In genomic region chr9:136331556-136332481, GRCh38 we compare ENCODE assay signal across 23 cellular contexts. TPM values are rescaled to one million over a fixed set of nuclear protein-coding genes. Genes with fewer than 3 reads are reported as not detected.
"Had no signal": no experiment of that assay in that cellular context is flagged by ENCODE, and none has a peak within 500 bp of the region (broad histone marks: within the 10 kb centered on the region; RNA-seq: fewer than 3 reads in every experiment).

No MANE protein-coding gene starts in this region.

- H3K9me3 ChIP-seq: breast epithelium, left lung, ovary, psoas muscle, spleen, thoracic aorta had no signal

- H3K27ac ChIP-seq: breast epithelium, coronary artery, left lung, ovary, psoas muscle, spleen, thoracic aorta had no signal

- ATAC-seq: left lung; psoas muscle; stimulated activated memory B cell treated with anti-CD40 and anti-IgM and Interleukin-4, amounts not matched to agents 10 μg/mL and 1 μg/mL and 100 μg/mL, for 72 hours had no signal

- H3K36me3 ChIP-seq: breast epithelium, ovary had no signal

- DNase-seq: activated CD4-positive, alpha-beta T cell treated with anti-CD3 and anti-CD28 coated beads, Interleukin-2, amount 10 ng/mL, durations not matched to agents 24 days and 14 days; activated CD8-positive, alpha-beta memory T cell treated with anti-CD3 and anti-CD28 coated beads, Interleukin-2, amount 50 U/mL, for 48 hours; activated effector memory CD4-positive, alpha-beta T cell treated with Interleukin-2 at 50 U/mL for 16 hours; activated naive CD4-positive, alpha-beta T cell treated with anti-CD3 and anti-CD28 coated beads, Interleukin-2, amount 50 U/mL, for 16 hours; activated T-cell treated with anti-CD3 and anti-CD28 coated beads, Interleukin-2, amount 50 U/mL, for 48 hours; hypothalamus; ovary; psoas muscle; spleen; stimulated activated CD4-positive, alpha-beta T cell treated with anti-CD3 and anti-CD28 coated beads, Interleukin-4, amount 100 ng/mL, for 4 hours; T-helper 1 cell; T-helper 9 cell had no signal

- H3K4me3 ChIP-seq: breast epithelium, coronary artery, left lung, ovary, psoas muscle, spleen, thoracic aorta had no signal

- H3K27me3 ChIP-seq: breast epithelium, ovary had no signal

- FAIRE-seq: astrocyte, endometrium, frontal cortex, keratinocyte had no signal

RNA-seq across cellular contexts. Expression of gene CCDC187, which starts 27.9 kb away (rescaled TPM):
- total RNA-seq: activated CD4-positive, alpha-beta T cell treated with anti-CD3 and anti-CD28 coated beads, Interleukin-2, amount 10 ng/mL, durations not matched to agents 24 days and 14 days; breast epithelium; psoas muscle; thoracic aorta had no signal
- polyA plus RNA-seq: esophagus, neural cell, psoas muscle had no signal
